In genomic region chr9:18824095-18824666, GRCh38 we compare ENCODE assay signal across 10 cellular contexts.
A peak's percentile ranks its signal among the peaks of the same experiment; 100 is the strongest.
DNase-seq lines count a peak whose midpoint lies in the region; ATAC-seq, FAIRE-seq and TF ChIP-seq lines count a peak whose summit lies in the region.
"Had no signal": no experiment of that assay in that cellular context is flagged by ENCODE, and none has a peak within 500 bp of the region (broad histone marks: within the 10 kb centered on the region; RNA-seq: fewer than 3 reads in every experiment).

No MANE protein-coding gene starts in this region.

- H3K27ac ChIP-seq in C4-2B, result no peak overlapping the region
- H3K27ac ChIP-seq in SK-N-MC, result no peak overlapping the region
- H3K27ac ChIP-seq in kidney (ENCODE audit: low read depth in 2 of 2, low read length in 2 of 2), result no peak overlapping the region
- H3K27ac ChIP-seq: RWPE1 had no signal

- peak; percentile 67 for TF ChIP-seq CTCF in C4-2B (conservative IDR thresholded peaks at IDR 0.05)
- TF ChIP-seq CTCF in HFFc6 (IDR thresholded peaks at IDR 0.05), result peak; percentile 55; the same call in 1 of the 2 replicates
- TF ChIP-seq CTCF in kidney (IDR thresholded peaks at IDR 0.05; ENCODE audit: borderline replicate concordance, extremely low read depth, insufficient read depth), result peak; percentile 59

- H3K4me1 ChIP-seq in kidney (ENCODE audit: control insufficient read depth in 1 of 2, insufficient read depth in 1 of 2, low read depth in 1 of 2, low read length in 2 of 2), result peaks cover 3 to 4% of the 10 kb centered on the region in 2 donors

- H3K4me3 ChIP-seq in SK-N-MC (no peak overlapping the region), kidney (ENCODE audit: low read length in 2 of 2) (no peak overlapping the region)

- no peaks in the 10 kb centered on the region; the same call in 1 of the 2 replicates for H3K27me3 Mint-ChIP-seq in HFFc6 (ENCODE audit: insufficient read depth)

- no peak for FAIRE-seq in kidney (lab: Jason Lieb, UNC)

- H3K27ac Mint-ChIP-seq in HFFc6, result no peak overlapping the region

- H3K9ac ChIP-seq in SK-N-MC (ENCODE audit: insufficient read length), result no peak overlapping the region
- no peak overlapping the region for H3K9ac ChIP-seq in kidney (ENCODE audit: low read length in 2 of 2)

- intact Hi-C loops in kidney (cut with DNase I), result no loop called here

- H3K36me3 ChIP-seq in SK-N-MC (ENCODE audit: insufficient read depth, low read length) (no peaks in the 10 kb centered on the region), kidney (ENCODE audit: control insufficient read depth in 1 of 2, insufficient read depth in 2 of 2, low read length in 2 of 2) (no peaks in the 10 kb centered on the region)

- ATAC-seq in HG03045 (IDR thresholded peaks at IDR 0.05; ENCODE audit: unreplicated experiment) (no peak), GM21825 (IDR thresholded peaks at IDR 0.05; ENCODE audit: unreplicated experiment) (no peak)

- H3K9me3 Mint-ChIP-seq in HFFc6, result no peaks in the 10 kb centered on the region

- H3K36me3 Mint-ChIP-seq in HFFc6 (ENCODE audit: low read depth), result peaks cover 18% of the 10 kb centered on the region

- peaks cover 37% of the 10 kb centered on the region for H3K4me1 Mint-ChIP-seq in HFFc6 (ENCODE audit: low read depth)

- DNase-seq in HFFc6 (no peak), SK-N-MC (ENCODE audit: low read depth, low spot score) (peak; percentile 8), kidney (no peak), hippocampal formation (lab: John Stamatoyannopoulos, UW) (no peak), A172 (ENCODE audit: low spot score) (no peak)
- DNase-seq: activated effector memory CD4-positive, alpha-beta T cell treated with Interleukin-2 at 50 U/mL for 16 hours had no signal

- H3K9me3 ChIP-seq in SK-N-MC (ENCODE audit: low read depth, low read length), result no peaks in the 10 kb centered on the region
- H3K9me3 ChIP-seq in kidney (ENCODE audit: control insufficient read depth in 1 of 2, low read length in 2 of 2), result no peaks in the 10 kb centered on the region

- H3K4me3 Mint-ChIP-seq in HFFc6, result no peak overlapping the region
